17 cellular contexts compared by ENCODE assay signal in the genomic region with DNA sequence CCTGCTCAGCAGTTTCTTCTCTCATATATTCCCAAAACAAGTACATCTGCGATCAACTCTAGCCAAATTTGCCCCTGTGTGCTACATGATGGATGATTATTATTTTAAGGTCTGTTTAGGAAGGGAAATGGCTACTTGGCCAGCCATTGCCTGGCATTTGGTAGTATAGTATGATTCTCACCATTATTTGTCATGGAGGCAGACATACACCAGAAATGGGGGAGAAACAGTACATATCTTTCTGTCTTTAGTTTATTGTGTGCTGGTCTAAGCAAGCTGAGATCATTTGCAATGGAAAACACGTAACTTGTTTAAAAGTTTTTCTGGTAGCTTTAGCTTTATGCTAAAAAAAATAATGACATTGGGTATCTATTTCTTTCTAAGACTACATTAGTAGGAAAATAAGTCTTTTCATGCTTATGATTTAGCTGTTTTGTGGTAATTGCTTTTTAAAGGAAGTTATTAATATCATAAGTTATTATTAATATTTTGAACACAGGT. TPM values are rescaled to one million over a fixed set of nuclear protein-coding genes. Genes with fewer than 3 reads are reported as not detected.
DNase-seq lines count a peak whose midpoint lies in the region; ATAC-seq, FAIRE-seq and TF ChIP-seq lines count a peak whose summit lies in the region.
"Had no signal": no experiment of that assay in that cellular context is flagged by ENCODE, and none has a peak within 500 bp of the region (broad histone marks: within the 10 kb centered on the region; RNA-seq: fewer than 3 reads in every experiment).

No MANE protein-coding gene starts in this region.

- WGBS in A549 (ENCODE audit: missing lambda C conversion rate): 81% methylated on average over 2 of the region's 2 CpGs
- WGBS in endodermal cell (ENCODE audit: insufficient coverage in 1 of 2, insufficient read length in 1 of 2), 2 experiments: 96 to 100% methylated on average over 1 to 2 of the region's 2 CpGs

- TF ChIP-seq EP300 in A549 (IDR thresholded peaks at IDR 0.05): no peak

- DNase-seq in A549 (ENCODE audit: low read depth in 1 of 2, low spot score in 1 of 2) (no peak), ELF-1 (ENCODE audit: low read depth, low spot score) (peak; percentile 0), OCI-LY7 (ENCODE audit: low spot score) (no peak), endodermal cell (peak; percentile 25)
- no peak for DNase-seq in stimulated activated CD4-positive, alpha-beta T cell treated with anti-CD3 and anti-CD28 coated beads, Interleukin-15, amount 100 ng/mL, for 24 hours
- DNase-seq in activated CD8-positive, alpha-beta T cell treated with anti-CD3 and anti-CD28 coated beads for 36 hours: no peak
- DNase-seq: C1 segment of cervical spinal cord; CD4-positive, alpha-beta T cell; DMS153; DND-41; GF-D8; HCEC 1CT; KBM-7 had no signal

- no peak overlapping the region for H3K4me3 Mint-ChIP-seq in endodermal cell
- no peak overlapping the region for H3K4me3 Mint-ChIP-seq in activated CD8-positive, alpha-beta T cell treated with anti-CD3 and anti-CD28 coated beads for 36 hours
- H3K4me3 Mint-ChIP-seq: B cell; CD4-positive, alpha-beta T cell had no signal

- no peak overlapping the region for H3K9ac ChIP-seq in endodermal cell (ENCODE audit: extremely low read depth, low read length, poor library complexity, severe bottlenecking)

- H3K4me3 ChIP-seq in A549: no peak overlapping the region
- no peak overlapping the region for H3K4me3 ChIP-seq in OCI-LY7 (ENCODE audit: low read depth, low read length, poor library complexity, severe bottlenecking)
- H3K4me3 ChIP-seq in endodermal cell (ENCODE audit: low read length): no peak overlapping the region

- no peak overlapping the region for H3K27ac Mint-ChIP-seq in endodermal cell
- no peak overlapping the region for H3K27ac Mint-ChIP-seq in activated CD8-positive, alpha-beta T cell treated with anti-CD3 and anti-CD28 coated beads for 36 hours
- H3K27ac Mint-ChIP-seq: B cell; CD4-positive, alpha-beta T cell had no signal

- H3K36me3 ChIP-seq in OCI-LY7 (ENCODE audit: insufficient read depth, low read length) (peaks cover 96% of the 10 kb centered on the region), endodermal cell (ENCODE audit: control insufficient read depth, insufficient read depth, low read length) (peaks cover 61% of the 10 kb centered on the region)

- CTCF ChIA-PET in A549 (lab: Yijun Ruan, JAX) (interaction anchor here (0.6 kb wide), 2 partner anchors 156 to 205 kb away, joined by 3 to 4 read pairs; no protein-coding TSS in a partner anchor), OCI-LY7 (lab: Charles Lee; ENCODE audit: unreplicated experiment) (no interaction called here)
- CTCF ChIA-PET in activated CD8-positive, alpha-beta T cell treated with anti-CD3 and anti-CD28 coated beads for 36 hours (lab: Charles Lee): interaction anchor here (1.1 kb wide), 1 partner anchor 149 kb away, joined by 6 read pairs; no protein-coding TSS in a partner anchor

- no peaks in the 10 kb centered on the region for H3K27me3 Mint-ChIP-seq in endodermal cell (ENCODE audit: insufficient read depth)
- H3K27me3 Mint-ChIP-seq in activated CD8-positive, alpha-beta T cell treated with anti-CD3 and anti-CD28 coated beads for 36 hours: no peaks in the 10 kb centered on the region
- H3K27me3 Mint-ChIP-seq: B cell; CD4-positive, alpha-beta T cell had no signal

- H3K9me3 ChIP-seq in A549 (no peaks in the 10 kb centered on the region), OCI-LY7 (ENCODE audit: low read length) (no peaks in the 10 kb centered on the region), endodermal cell (ENCODE audit: control insufficient read depth, low read length) (no peaks in the 10 kb centered on the region)

- TF ChIP-seq RAD21 in A549 (conservative IDR thresholded peaks at IDR 0.05 in 1 of 2, IDR thresholded peaks at IDR 0.05 in 1 of 2): no peak

- no peaks in the 10 kb centered on the region for H3K27me3 ChIP-seq in endodermal cell (ENCODE audit: control insufficient read depth, insufficient read depth, low read length, poor library complexity, severe bottlenecking)

- TF ChIP-seq CTCF in A549 (IDR thresholded peaks at IDR 0.05) (no peak), OCI-LY7 (conservative IDR thresholded peaks at IDR 0.05; ENCODE audit: low read length) (no peak), endodermal cell (conservative IDR thresholded peaks at IDR 0.05) (no peak)
- TF ChIP-seq CTCF in activated CD8-positive, alpha-beta T cell treated with anti-CD3 and anti-CD28 coated beads for 36 hours (IDR thresholded peaks at IDR 0.05): no peak

- H3K4me2 ChIP-seq in A549: peak overlapping the region; percentile 2; the same call in 1 of the 3 replicates
- H3K4me2 ChIP-seq in OCI-LY7 (ENCODE audit: low read length): no peak overlapping the region

- peaks cover 100% of the 10 kb centered on the region for H3K4me1 ChIP-seq in A549
- H3K4me1 ChIP-seq in OCI-LY7 (ENCODE audit: insufficient read depth, low read length, poor library complexity, severe bottlenecking): no peaks in the 10 kb centered on the region
- no peaks in the 10 kb centered on the region for H3K4me1 ChIP-seq in endodermal cell (ENCODE audit: control insufficient read depth, insufficient read depth, low read length)

- H3K27ac ChIP-seq in A549 (no peak overlapping the region), OCI-LY7 (ENCODE audit: low read depth, low read length, poor library complexity, severe bottlenecking) (no peak overlapping the region), endodermal cell (ENCODE audit: low read depth, low read length) (no peak overlapping the region)

- no peaks in the 10 kb centered on the region for H3K79me2 ChIP-seq in OCI-LY7 (ENCODE audit: insufficient read depth, low read depth, low read length)

- H4K20me1 ChIP-seq in OCI-LY7 (ENCODE audit: insufficient read depth, low read length): no peaks in the 10 kb centered on the region

- H3K36me3 Mint-ChIP-seq in endodermal cell (ENCODE audit: low read depth): peaks cover 31% of the 10 kb centered on the region
- peaks cover 34% of the 10 kb centered on the region for H3K36me3 Mint-ChIP-seq in activated CD8-positive, alpha-beta T cell treated with anti-CD3 and anti-CD28 coated beads for 36 hours (ENCODE audit: low read depth)

- BruUV-seq in OCI-LY7 (replicated peaks; lab: Mats Ljungman, UMichigan): TSS peak; percentile 58

- no peaks in the 10 kb centered on the region for H3K9me2 ChIP-seq in OCI-LY7 (ENCODE audit: insufficient read depth, low read length)

- intact Hi-C loops in OCI-LY7 (cut with micrococcal nuclease; ENCODE audit: unreplicated experiment): no loop called here
- intact Hi-C loops in activated CD8-positive, alpha-beta T cell treated with anti-CD3 and anti-CD28 coated beads for 36 hours (cut with micrococcal nuclease): no loop called here

- H3K4me1 Mint-ChIP-seq in endodermal cell: peaks cover 8% of the 10 kb centered on the region
- no peaks in the 10 kb centered on the region for H3K4me1 Mint-ChIP-seq in activated CD8-positive, alpha-beta T cell treated with anti-CD3 and anti-CD28 coated beads for 36 hours (ENCODE audit: low read depth)
- H3K4me1 Mint-ChIP-seq: B cell had no signal

- ATAC-seq in A549 (no peak), HG03521 (IDR thresholded peaks at IDR 0.05; ENCODE audit: unreplicated experiment) (no peak)
- no peak for ATAC-seq in activated CD8-positive, alpha-beta T cell treated with anti-CD3 and anti-CD28 coated beads for 36 hours

- POLR2A ChIA-PET in A549 (lab: Yijun Ruan, JAX) (interaction anchor here (0.6 kb wide), 1 partner anchor 21 kb away, joined by 3 read pairs; no protein-coding TSS in a partner anchor), OCI-LY7 (lab: Charles Lee) (interaction anchor here (0.7 kb wide), 2 partner anchors 45 to 1045 kb away, joined by 3 to 4 read pairs; no protein-coding TSS in a partner anchor)
- POLR2A ChIA-PET in activated CD8-positive, alpha-beta T cell treated with anti-CD3 and anti-CD28 coated beads for 36 hours (lab: Charles Lee): interaction anchor here (0.7 kb wide), 1 partner anchor 29 kb away, joined by 3 read pairs; no protein-coding TSS in a partner anchor

- no peaks in the 10 kb centered on the region for H3K9me3 Mint-ChIP-seq in endodermal cell
- no peaks in the 10 kb centered on the region for H3K9me3 Mint-ChIP-seq in activated CD8-positive, alpha-beta T cell treated with anti-CD3 and anti-CD28 coated beads for 36 hours
- H3K9me3 Mint-ChIP-seq: CD4-positive, alpha-beta T cell had no signal

- no peak for TF ChIP-seq POLR2A in A549 (IDR thresholded peaks at IDR 0.05; ENCODE audit: low read length)

- peak; percentile 7 for FAIRE-seq in A549 (lab: Jason Lieb, UNC)
- FAIRE-seq: D721Med, HTR-8/SVneo had no signal

- no peak overlapping the region for H2AFZ ChIP-seq in OCI-LY7 (ENCODE audit: low read length)

TF ChIP-seq in A549, 52 proteins besides CTCF, POLR2A, EP300 and RAD21 (continues in another document):
- TF ChIP-seq EHF (CRISPR knock-in tag; IDR thresholded peaks at IDR 0.05) (peak; percentile 62; the same call in 1 of the 2 replicates), JUN (IDR thresholded peaks at IDR 0.05) (no peak), MAFK (IDR thresholded peaks at IDR 0.05; ENCODE audit: partially characterized antibody) (no peak), EHMT2 (IDR thresholded peaks at IDR 0.05; ENCODE audit: low read depth) (no peak), HDAC2 (IDR thresholded peaks at IDR 0.05) (no peak)
- TF ChIP-seq, protein P1, sequence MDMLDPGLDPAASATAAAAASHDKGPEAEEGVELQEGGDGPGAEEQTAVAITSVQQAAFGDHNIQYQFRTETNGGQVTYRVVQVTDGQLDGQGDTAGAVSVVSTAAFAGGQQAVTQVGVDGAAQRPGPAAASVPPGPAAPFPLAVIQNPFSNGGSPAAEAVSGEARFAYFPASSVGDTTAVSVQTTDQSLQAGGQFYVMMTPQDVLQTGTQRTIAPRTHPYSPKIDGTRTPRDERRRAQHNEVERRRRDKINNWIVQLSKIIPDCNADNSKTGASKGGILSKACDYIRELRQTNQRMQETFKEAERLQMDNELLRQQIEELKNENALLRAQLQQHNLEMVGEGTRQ (IDR thresholded peaks at IDR 0.05): no peak

RNA-seq across cellular contexts. Expression of a gene that starts 45.5 kb away (rescaled TPM):
- polyA plus RNA-seq in A549 (2011; rRNA removed) (9.3 and 12.2 TPM in 2 replicates), A549 (2017; fragmentation: RNase III; extraction: RNeasy Plus Mini Kit Qiagen cat#74134 plus additional on column Dnase treatment) (6.8 to 7.5 TPM (median 6.9 TPM) in 3 replicates)
- polyA plus RNA-seq in A549 (2012; cell fraction: cytosol; rRNA removed): 7.2 and 10.3 TPM in 2 replicates
- 50.2 and 53.0 TPM in 2 replicates for polyA plus RNA-seq in A549 (2012; cell fraction: nucleus; rRNA removed)
- polyA minus RNA-seq in A549 (2011; rRNA and poly(A)+ RNA removed): 20.7 and 22.7 TPM in 2 replicates
- total RNA-seq in OCI-LY7 (2014; rRNA removed; shearing (Covaris generic)): 7.2 and 8.2 TPM in 2 replicates
- total RNA-seq in OCI-LY7 (2022) (5.1 and 5.5 TPM in 2 replicates), endodermal cell (1 to 10 TPM; 3.7 to 4.6 TPM)
- polyA plus RNA-seq in endodermal cell (2013, experiment 1 of 2): 0.39 TPM
- 0.37 TPM for polyA plus RNA-seq in endodermal cell (2013, experiment 2 of 2)
- 1 to 10 TPM; 3.7 to 4.8 TPM for total RNA-seq in activated CD8-positive, alpha-beta T cell treated with anti-CD3 and anti-CD28 coated beads for 36 hours

Comparison
In these comparisons a context has a peak if more than half of its experiments do, and no peak if none do; other contexts are left out.
1. DNase-seq: peak in ELF-1 (single experiment) and endodermal cell (single experiment); none in A549 (0 of 2), OCI-LY7 (single experiment), stimulated activated CD4-positive, alpha-beta T cell treated with anti-CD3 and anti-CD28 coated beads, Interleukin-15, amount 100 ng/mL, for 24 hours (single experiment) and activated CD8-positive, alpha-beta T cell treated with anti-CD3 and anti-CD28 coated beads for 36 hours (single experiment).